ENCODE assay signal across 1 cellular context in the genomic region with DNA sequence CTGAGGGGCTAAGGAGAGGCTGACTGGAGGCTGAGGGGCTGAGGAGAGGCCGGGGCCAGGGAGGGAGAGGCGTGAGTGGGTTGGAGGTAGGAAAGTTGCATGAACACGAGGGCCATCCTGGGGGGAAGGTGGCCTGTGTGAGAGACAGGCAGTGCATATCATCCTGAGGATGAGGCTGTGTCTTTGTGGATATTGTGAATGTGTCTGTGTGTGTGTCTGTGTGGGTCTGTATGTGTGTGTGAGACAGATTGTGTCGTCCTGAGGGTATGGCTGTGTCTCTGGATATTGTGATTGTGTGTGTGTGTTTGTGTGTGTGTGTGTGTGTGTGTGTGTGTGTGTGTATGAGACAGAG.
TF ChIP-seq lines count a peak whose summit lies in the region.

No MANE protein-coding gene starts in this region.

TF ChIP-seq in HepG2, 621 proteins besides CTCF, POLR2A, EP300 and RAD21 (continues in another document):
- TF ChIP-seq NONO (IDR thresholded peaks at IDR 0.05) (no peak), NONO (CRISPR knock-in tag; conservative IDR thresholded peaks at IDR 0.05) (0 out of 2 replicates have a peak, but pooled peaks have one; percentile 1), ZSCAN30 (CRISPR knock-in tag; IDR thresholded peaks at IDR 0.05) (no peak), ZNF530 (CRISPR knock-in tag; IDR thresholded peaks at IDR 0.05; ENCODE audit: low read depth) (no peak), ISL2 (CRISPR knock-in tag; IDR thresholded peaks at IDR 0.05) (no peak), GLMP (CRISPR knock-in tag; IDR thresholded peaks at IDR 0.05; ENCODE audit: borderline replicate concordance) (0 out of 2 replicates have a peak, but pooled peaks have one; percentile 58), ZNF232 (CRISPR knock-in tag; IDR thresholded peaks at IDR 0.05; ENCODE audit: borderline replicate concordance) (0 out of 2 replicates have a peak, but pooled peaks have one; percentile 43), ATF5 (CRISPR knock-in tag; IDR thresholded peaks at IDR 0.05; ENCODE audit: low read depth) (no peak), ZEB1 (IDR thresholded peaks at IDR 0.05; ENCODE audit: insufficient replicate concordance, low read depth) (no peak), ZNF407 (CRISPR knock-in tag; IDR thresholded peaks at IDR 0.05; ENCODE audit: not compliant biosample characterization) (peak; percentile 29), ZNF883 (CRISPR knock-in tag; IDR thresholded peaks at IDR 0.05; ENCODE audit: not compliant biosample characterization) (peak; percentile 27), POLR2AphosphoS5 (IDR thresholded peaks at IDR 0.05; ENCODE audit: low read depth, low read length) (no peak; the same call in 1 of the 2 replicates), ZHX1 (CRISPR knock-in tag; IDR thresholded peaks at IDR 0.05; ENCODE audit: low read depth) (0 out of 2 replicates have a peak, but pooled peaks have one; percentile 31), ZNF646 (CRISPR knock-in tag; IDR thresholded peaks at IDR 0.05) (peak; percentile 93), ZNF687 (CRISPR knock-in tag; IDR thresholded peaks at IDR 0.05) (peak; percentile 54; the same call in 1 of the 2 replicates), ZNF160 (CRISPR knock-in tag; IDR thresholded peaks at IDR 0.05) (0 out of 2 replicates have a peak, but pooled peaks have one; percentile 11), ZNF468 (CRISPR knock-in tag; IDR thresholded peaks at IDR 0.05) (no peak)
- TF ChIP-seq, protein P1, sequence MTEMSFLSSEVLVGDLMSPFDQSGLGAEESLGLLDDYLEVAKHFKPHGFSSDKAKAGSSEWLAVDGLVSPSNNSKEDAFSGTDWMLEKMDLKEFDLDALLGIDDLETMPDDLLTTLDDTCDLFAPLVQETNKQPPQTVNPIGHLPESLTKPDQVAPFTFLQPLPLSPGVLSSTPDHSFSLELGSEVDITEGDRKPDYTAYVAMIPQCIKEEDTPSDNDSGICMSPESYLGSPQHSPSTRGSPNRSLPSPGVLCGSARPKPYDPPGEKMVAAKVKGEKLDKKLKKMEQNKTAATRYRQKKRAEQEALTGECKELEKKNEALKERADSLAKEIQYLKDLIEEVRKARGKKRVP (CRISPR knock-in tag; IDR thresholded peaks at IDR 0.05): peak in 1 of 2 experiments; percentile 6; a peak in 1 of 4 replicates
- TF ChIP-seq, protein P2, sequence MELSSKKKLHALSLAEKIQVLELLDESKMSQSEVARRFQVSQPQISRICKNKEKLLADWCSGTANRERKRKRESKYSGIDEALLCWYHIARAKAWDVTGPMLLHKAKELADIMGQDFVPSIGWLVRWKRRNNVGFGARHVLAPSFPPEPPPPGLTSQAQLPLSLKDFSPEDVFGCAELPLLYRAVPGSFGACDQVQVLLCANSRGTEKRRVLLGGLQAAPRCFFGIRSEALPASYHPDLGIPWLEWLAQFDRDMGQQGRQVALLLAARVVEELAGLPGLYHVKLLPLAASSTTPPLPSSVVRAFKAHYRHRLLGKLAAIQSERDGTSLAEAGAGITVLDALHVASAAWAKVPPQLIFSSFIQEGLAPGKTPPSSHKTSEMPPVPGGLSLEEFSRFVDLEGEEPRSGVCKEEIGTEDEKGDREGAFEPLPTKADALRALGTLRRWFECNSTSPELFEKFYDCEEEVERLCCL (CRISPR knock-in tag; IDR thresholded peaks at IDR 0.05; ENCODE audit: borderline replicate concordance): peak; percentile 37; the same call in 1 of the 2 replicates
